Comparison of ENCODE assay signal across 1 cellular context in the genomic region with DNA sequence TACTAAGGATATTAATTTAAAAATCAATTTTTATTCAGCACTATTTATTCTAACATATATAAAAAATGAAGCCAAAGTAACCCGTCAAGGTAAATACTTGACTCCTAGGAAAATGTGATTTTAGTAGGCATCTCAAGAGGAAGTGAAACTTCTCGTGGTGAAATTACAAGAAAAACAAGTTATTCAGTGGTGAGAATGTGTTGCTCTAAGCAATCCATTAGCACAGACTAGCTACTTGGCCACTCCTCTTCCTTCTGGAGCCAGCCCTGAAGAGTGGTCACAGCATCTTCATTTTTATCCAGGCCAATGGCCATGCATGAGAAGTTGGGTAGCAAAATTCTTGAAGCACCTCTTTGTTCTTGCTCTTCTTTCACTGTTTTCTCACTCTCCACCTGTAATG.
TF ChIP-seq lines count a peak whose summit lies in the region.

No MANE protein-coding gene starts in this region.

TF ChIP-seq in GM23338, 12 proteins besides CTCF, POLR2A, EP300 and RAD21 (continued from another document):
- TF ChIP-seq, protein P1, sequence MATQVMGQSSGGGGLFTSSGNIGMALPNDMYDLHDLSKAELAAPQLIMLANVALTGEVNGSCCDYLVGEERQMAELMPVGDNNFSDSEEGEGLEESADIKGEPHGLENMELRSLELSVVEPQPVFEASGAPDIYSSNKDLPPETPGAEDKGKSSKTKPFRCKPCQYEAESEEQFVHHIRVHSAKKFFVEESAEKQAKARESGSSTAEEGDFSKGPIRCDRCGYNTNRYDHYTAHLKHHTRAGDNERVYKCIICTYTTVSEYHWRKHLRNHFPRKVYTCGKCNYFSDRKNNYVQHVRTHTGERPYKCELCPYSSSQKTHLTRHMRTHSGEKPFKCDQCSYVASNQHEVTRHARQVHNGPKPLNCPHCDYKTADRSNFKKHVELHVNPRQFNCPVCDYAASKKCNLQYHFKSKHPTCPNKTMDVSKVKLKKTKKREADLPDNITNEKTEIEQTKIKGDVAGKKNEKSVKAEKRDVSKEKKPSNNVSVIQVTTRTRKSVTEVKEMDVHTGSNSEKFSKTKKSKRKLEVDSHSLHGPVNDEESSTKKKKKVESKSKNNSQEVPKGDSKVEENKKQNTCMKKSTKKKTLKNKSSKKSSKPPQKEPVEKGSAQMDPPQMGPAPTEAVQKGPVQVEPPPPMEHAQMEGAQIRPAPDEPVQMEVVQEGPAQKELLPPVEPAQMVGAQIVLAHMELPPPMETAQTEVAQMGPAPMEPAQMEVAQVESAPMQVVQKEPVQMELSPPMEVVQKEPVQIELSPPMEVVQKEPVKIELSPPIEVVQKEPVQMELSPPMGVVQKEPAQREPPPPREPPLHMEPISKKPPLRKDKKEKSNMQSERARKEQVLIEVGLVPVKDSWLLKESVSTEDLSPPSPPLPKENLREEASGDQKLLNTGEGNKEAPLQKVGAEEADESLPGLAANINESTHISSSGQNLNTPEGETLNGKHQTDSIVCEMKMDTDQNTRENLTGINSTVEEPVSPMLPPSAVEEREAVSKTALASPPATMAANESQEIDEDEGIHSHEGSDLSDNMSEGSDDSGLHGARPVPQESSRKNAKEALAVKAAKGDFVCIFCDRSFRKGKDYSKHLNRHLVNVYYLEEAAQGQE (IDR thresholded peaks at IDR 0.05; ENCODE audit: unreplicated experiment): no peak
- no peak for TF ChIP-seq EZH2phosphoT487 (IDR thresholded peaks at IDR 0.05; ENCODE audit: unreplicated experiment)
TF ChIP-seq in GM23338: peak in this region for 0.
